Comparison of ENCODE assay signal across 1 cellular context in the genomic region with DNA sequence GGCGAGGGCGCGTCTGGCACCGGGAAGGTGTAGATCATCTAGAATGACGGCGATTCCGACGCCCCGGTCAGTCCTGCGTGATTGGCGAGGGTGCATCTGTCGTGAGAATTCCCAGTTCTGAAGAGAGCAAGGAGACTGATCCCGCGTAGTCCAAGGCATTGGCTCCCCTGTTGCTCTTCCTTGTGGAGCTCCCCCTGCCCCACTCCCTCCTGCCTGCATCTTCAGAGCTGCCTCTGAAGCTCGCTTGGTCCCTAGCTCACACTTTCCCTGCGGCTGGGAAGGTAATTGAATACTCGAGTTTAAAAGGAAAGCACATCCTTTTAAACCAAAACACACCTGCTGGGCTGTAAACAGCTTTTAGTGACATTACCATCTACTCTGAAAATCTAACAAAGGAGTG.
TF ChIP-seq lines count a peak whose summit lies in the region.

No MANE protein-coding gene starts in this region.

TF ChIP-seq in WTC11, 78 proteins besides CTCF, POLR2A, EP300 and RAD21 (continued from another document):
- TF ChIP-seq, protein P1, sequence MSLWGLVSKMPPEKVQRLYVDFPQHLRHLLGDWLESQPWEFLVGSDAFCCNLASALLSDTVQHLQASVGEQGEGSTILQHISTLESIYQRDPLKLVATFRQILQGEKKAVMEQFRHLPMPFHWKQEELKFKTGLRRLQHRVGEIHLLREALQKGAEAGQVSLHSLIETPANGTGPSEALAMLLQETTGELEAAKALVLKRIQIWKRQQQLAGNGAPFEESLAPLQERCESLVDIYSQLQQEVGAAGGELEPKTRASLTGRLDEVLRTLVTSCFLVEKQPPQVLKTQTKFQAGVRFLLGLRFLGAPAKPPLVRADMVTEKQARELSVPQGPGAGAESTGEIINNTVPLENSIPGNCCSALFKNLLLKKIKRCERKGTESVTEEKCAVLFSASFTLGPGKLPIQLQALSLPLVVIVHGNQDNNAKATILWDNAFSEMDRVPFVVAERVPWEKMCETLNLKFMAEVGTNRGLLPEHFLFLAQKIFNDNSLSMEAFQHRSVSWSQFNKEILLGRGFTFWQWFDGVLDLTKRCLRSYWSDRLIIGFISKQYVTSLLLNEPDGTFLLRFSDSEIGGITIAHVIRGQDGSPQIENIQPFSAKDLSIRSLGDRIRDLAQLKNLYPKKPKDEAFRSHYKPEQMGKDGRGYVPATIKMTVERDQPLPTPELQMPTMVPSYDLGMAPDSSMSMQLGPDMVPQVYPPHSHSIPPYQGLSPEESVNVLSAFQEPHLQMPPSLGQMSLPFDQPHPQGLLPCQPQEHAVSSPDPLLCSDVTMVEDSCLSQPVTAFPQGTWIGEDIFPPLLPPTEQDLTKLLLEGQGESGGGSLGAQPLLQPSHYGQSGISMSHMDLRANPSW (CRISPR knock-in tag; conservative IDR thresholded peaks at IDR 0.05; ENCODE audit: low read depth): no peak
- TF ChIP-seq SOX15 (CRISPR knock-in tag; IDR thresholded peaks at IDR 0.05) (no peak), ZNF263 (CRISPR knock-in tag; IDR thresholded peaks at IDR 0.05; ENCODE audit: low read depth) (no peak), ZNF396 (CRISPR knock-in tag; IDR thresholded peaks at IDR 0.05; ENCODE audit: borderline replicate concordance) (no peak), ETV6 (CRISPR knock-in tag; IDR thresholded peaks at IDR 0.05) (no peak), MYBL2 (CRISPR knock-in tag; IDR thresholded peaks at IDR 0.05) (no peak), NFATC4 (CRISPR knock-in tag; IDR thresholded peaks at IDR 0.05) (no peak), TEAD1 (CRISPR knock-in tag; IDR thresholded peaks at IDR 0.05) (no peak), ZNF416 (CRISPR knock-in tag; IDR thresholded peaks at IDR 0.05) (no peak)
- TF ChIP-seq, protein P2, sequence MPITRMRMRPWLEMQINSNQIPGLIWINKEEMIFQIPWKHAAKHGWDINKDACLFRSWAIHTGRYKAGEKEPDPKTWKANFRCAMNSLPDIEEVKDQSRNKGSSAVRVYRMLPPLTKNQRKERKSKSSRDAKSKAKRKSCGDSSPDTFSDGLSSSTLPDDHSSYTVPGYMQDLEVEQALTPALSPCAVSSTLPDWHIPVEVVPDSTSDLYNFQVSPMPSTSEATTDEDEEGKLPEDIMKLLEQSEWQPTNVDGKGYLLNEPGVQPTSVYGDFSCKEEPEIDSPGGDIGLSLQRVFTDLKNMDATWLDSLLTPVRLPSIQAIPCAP (CRISPR knock-in tag; IDR thresholded peaks at IDR 0.05): no peak
